24 cellular contexts compared by ENCODE assay signal in the genomic region with DNA sequence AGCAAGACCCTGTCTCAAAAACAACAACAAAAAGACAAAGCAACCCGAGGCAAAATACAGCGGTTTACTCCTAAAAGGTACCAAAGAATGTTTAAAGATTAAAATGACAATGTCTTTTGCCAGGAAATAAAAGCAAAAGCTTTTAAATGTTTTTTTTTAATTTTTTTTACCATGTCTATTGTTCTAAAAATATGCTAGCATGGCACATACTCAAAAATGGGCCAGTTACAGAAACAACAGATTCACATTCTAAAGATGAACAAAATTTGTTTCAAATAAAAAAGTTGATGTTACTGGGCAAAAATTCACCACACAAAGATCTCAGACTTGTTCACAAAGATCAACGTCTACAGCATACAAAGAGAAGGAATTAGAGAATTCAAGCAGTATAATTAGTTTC. TPM values are rescaled to one million over a fixed set of nuclear protein-coding genes. Genes with fewer than 3 reads are reported as not detected.
"Had no signal": no experiment of that assay in that cellular context is flagged by ENCODE, and none has a peak within 500 bp of the region (broad histone marks: within the 10 kb centered on the region; RNA-seq: fewer than 3 reads in every experiment).

No MANE protein-coding gene starts in this region.

- H3K9me3 Mint-ChIP-seq: IgD-negative memory B cell had no signal

- FAIRE-seq: HTR-8/SVneo had no signal

- H3K4me3 Mint-ChIP-seq: IgD-negative memory B cell had no signal

- H3K27ac Mint-ChIP-seq: IgD-negative memory B cell had no signal

- DNase-seq: KBM-7, MV-4-11, NCI-H1048, NCI-H1105 treated with DMSO at 0.1 percent for 48 hours, NCI-H1417 treated with DMSO at 0.1 percent for 48 hours, NCI-H146, NCI-H187, NCI-H2029, NCI-H2081 treated with DMSO at 0.1 percent for 48 hours, NCI-H2171, NCI-H226, NCI-H446, NCI-H510A, NCI-H524 treated with DMSO at 0.1 percent for 48 hours, NCI-H69, NCI-H774, PC-3, SHP77 had no signal

- ATAC-seq: Panc1, PC-3 had no signal

- H3K27ac ChIP-seq: HL-60 had no signal

- H3K27me3 Mint-ChIP-seq: IgD-negative memory B cell had no signal

RNA-seq across cellular contexts. Expression of a gene that starts 41.1 kb away (rescaled TPM):
- total RNA-seq: MCF 10A, OCI-LY7, PC-3 had no signal
- polyA plus RNA-seq: IgD-negative memory B cell had no signal
